Comparison of ENCODE assay signal across 8 cellular contexts in genomic region chr19:3060852-3061182, GRCh38. TPM values are rescaled to one million over a fixed set of nuclear protein-coding genes. Genes with fewer than 3 reads are reported as not detected.
DNase-seq lines count a peak whose midpoint lies in the region; ATAC-seq and TF ChIP-seq lines count a peak whose summit lies in the region.

No MANE protein-coding gene starts in this region.

- no peak for ATAC-seq in HG03432 (IDR thresholded peaks at IDR 0.05; ENCODE audit: unreplicated experiment)
- no peak for ATAC-seq in HG03521 (IDR thresholded peaks at IDR 0.05; ENCODE audit: unreplicated experiment)

- H3K9me3 ChIP-seq in left ventricle myocardium inferior (replicated peaks): no peaks in the 10 kb centered on the region
- H3K9me3 ChIP-seq in mononuclear cell (ENCODE audit: low read depth, low read length): no peaks in the 10 kb centered on the region
- no peaks in the 10 kb centered on the region for H3K9me3 ChIP-seq in vagina

- intact Hi-C loops in left ventricle myocardium inferior (cut with micrococcal nuclease): no loop called here
- intact Hi-C loops in cardiac septum (cut with DNase I): loop anchor here (2.0 to 5.0 kb wide), 3 partner anchors 24 to 84 kb away; partner anchors contain the start of gene TLE6
- intact Hi-C loops in vagina (cut with DNase I): no loop called here

- H3K27ac ChIP-seq in left ventricle myocardium inferior (replicated peaks) (peak overlapping the region; percentile 97), vagina (peak overlapping the region; percentile 92)

- H3K27me3 ChIP-seq in left ventricle myocardium inferior (ENCODE audit: low read depth): no peaks in the 10 kb centered on the region
- H3K27me3 ChIP-seq in mononuclear cell (ENCODE audit: insufficient read depth, low read length): no peaks in the 10 kb centered on the region
- no peaks in the 10 kb centered on the region for H3K27me3 ChIP-seq in vagina

- H3K36me3 ChIP-seq in left ventricle myocardium inferior (peaks cover 38% of the 10 kb centered on the region), vagina (peaks cover 0 to 30% of the 10 kb centered on the region in 2 donors)

- no peak for TF ChIP-seq CTCF in left ventricle myocardium inferior (IDR thresholded peaks at IDR 0.05; ENCODE audit: borderline replicate concordance)
- no peak for TF ChIP-seq CTCF in cardiac fibroblast (IDR thresholded peaks at IDR 0.05; ENCODE audit: low read depth, low read length)
- no peak for TF ChIP-seq CTCF in vagina (IDR thresholded peaks at IDR 0.05)

- TF ChIP-seq POLR2A in vagina (IDR thresholded peaks at IDR 0.05): no peak

- H3K4me3 ChIP-seq in left ventricle myocardium inferior: peak overlapping the region; percentile 79
- peak overlapping the region; percentile 76 to 93 for H3K4me3 ChIP-seq in cardiac fibroblast (replicated peaks in 1 of 2; ENCODE audit: low read depth in 2 of 2, low read length in 2 of 2)
- H3K4me3 ChIP-seq in mononuclear cell (ENCODE audit: low read length): peak overlapping the region; percentile 63
- peak overlapping the region; percentile 68 to 71 for H3K4me3 ChIP-seq in vagina

- H3K4me1 ChIP-seq in left ventricle myocardium inferior (peaks cover 65% of the 10 kb centered on the region), mononuclear cell (ENCODE audit: insufficient read depth, low read length) (peaks cover 66% of the 10 kb centered on the region), vagina (peaks cover 61% of the 10 kb centered on the region)

- DNase-seq in left ventricle myocardium inferior (no peak), cardiac septum (ENCODE audit: low spot score) (no peak), cardiac fibroblast (ENCODE audit: low read depth in 2 of 2) (no peak), vagina (ENCODE audit: extremely low spot score in 2 of 2) (no peak), HPDE6-E6E7 (ENCODE audit: extremely low spot score) (no peak)

RNA-seq across cellular contexts. Expression of gene TLE5, which starts 1.5 kb away (rescaled TPM):
- 799 TPM for total RNA-seq in left ventricle myocardium inferior
- total RNA-seq in cardiac septum: 804 TPM
- 551 TPM for total RNA-seq in mononuclear cell
- 451 TPM for total RNA-seq in vagina

RNA-seq across cellular contexts. Expression of gene TLE2, which starts 31.7 kb away (rescaled TPM):
- total RNA-seq in left ventricle myocardium inferior: 53.2 TPM
- 48.0 TPM for total RNA-seq in cardiac septum
- total RNA-seq in mononuclear cell: 4.4 TPM
- 28.2 TPM for total RNA-seq in vagina

RNA-seq across cellular contexts. Expression of gene GNA11, which starts 33.3 kb away (rescaled TPM):
- 58.1 TPM for total RNA-seq in left ventricle myocardium inferior
- 60.9 TPM for total RNA-seq in cardiac septum
- 1.3 TPM for total RNA-seq in mononuclear cell
- total RNA-seq in vagina: 33.6 TPM

Comparison
In these comparisons a context has a peak if more than half of its experiments do, and no peak if none do; other contexts are left out.
1. RNA of gene GNA11, which starts 33.3 kb away (total RNA-seq): 60.9 TPM in cardiac septum (single experiment), 58.1 TPM in left ventricle myocardium inferior (single experiment) and 33.6 TPM in vagina (single experiment); 1.3 TPM in mononuclear cell (single experiment); every median in the first group is over 10 times any median in the second.
2. Peak in every context shown above with its lines, with median percentiles within 50 percentile points of each other: H3K4me3 ChIP-seq.